ENCODE assay signal across 2 cellular contexts in the genomic region with DNA sequence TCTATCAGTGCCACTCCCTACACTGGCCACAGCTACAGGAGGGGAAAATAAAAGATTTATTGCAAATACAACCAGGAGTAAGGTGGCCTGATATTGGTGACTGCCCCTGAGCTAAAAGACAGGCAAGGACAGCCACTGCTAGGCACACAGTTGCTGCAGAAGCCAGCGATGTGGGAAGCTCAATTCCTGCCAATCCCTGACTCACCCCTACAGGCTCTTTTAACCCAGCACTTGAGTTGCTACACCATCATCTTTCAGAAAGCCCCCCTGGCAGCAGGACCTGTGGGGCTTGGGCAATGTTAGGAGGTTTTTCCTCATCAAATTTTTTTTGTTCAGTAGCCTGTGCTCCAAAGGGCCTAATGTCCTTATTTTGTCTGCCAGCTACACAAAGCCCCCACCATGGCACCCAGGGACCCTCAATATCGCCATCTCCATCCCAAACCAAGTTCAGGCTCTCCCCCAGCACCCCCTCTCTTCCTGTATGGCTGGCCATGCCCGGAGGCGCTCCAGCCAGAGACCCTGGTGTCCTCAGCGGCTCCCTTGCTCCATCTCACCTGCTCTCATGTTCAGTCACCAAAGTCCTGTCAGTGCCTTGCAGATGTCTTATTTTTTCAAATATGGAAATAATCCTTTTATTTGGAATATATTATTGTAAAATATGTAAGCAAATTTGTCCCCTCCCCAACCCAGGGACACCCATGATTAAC.
TF ChIP-seq lines count a peak whose summit lies in the region.

No MANE protein-coding gene starts in this region.

TF ChIP-seq in GM23338, 12 proteins besides CTCF, POLR2A, EP300 and RAD21:
- no peak for TF ChIP-seq JUNB (IDR thresholded peaks at IDR 0.05; ENCODE audit: unreplicated experiment)
- TF ChIP-seq ZNF114 (CRISPR knock-in tag; IDR thresholded peaks at IDR 0.05): no peak
- no peak for TF ChIP-seq STAT1 (IDR thresholded peaks at IDR 0.05; ENCODE audit: unreplicated experiment)
- no peak for TF ChIP-seq POLR2AphosphoS5 (IDR thresholded peaks at IDR 0.05; ENCODE audit: low read depth)
- TF ChIP-seq EZH2 (IDR thresholded peaks at IDR 0.05; ENCODE audit: low read depth, unreplicated experiment): no peak
- no peak for TF ChIP-seq EZH2phosphoT487 (IDR thresholded peaks at IDR 0.05; ENCODE audit: unreplicated experiment)

TF ChIP-seq in K562, 482 proteins besides CTCF, POLR2A, EP300 and RAD21:
- TF ChIP-seq ZNF707 (CRISPR knock-in tag; conservative IDR thresholded peaks at IDR 0.05): peak; percentile 52
- TF ChIP-seq ILK (tag; IDR thresholded peaks at IDR 0.05; ENCODE audit: borderline replicate concordance, low read depth): no peak
